28 cellular contexts compared by ENCODE assay signal in the genomic region with DNA sequence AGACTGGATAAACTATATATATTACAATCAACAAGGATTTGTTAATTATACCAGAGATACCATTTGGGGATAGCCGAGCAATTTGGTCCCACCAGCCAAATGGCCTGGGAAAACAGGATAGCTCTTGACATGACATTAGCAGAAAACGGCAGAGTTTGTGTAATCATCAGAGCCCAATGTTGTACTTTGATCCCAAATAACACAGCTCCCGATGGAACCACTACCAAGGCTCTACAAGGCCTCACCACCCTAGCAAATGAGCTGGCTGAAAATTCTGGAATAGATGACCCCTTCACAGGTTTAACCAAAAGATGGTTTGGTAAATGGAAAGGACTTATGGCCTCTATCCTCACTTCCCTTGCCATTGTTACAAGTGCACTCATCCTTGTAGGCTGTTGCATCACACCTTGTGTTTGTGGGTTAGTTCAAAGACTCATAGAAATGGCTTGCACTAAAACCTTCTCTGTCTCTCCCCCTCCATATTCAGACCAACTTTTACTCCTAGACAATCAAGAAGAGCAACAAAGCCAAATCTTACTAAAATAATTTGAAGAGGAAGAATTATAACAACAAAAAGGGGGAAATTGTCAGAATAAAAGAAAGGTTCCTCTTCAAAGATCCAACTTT. TPM values are rescaled to one million over a fixed set of nuclear protein-coding genes. Genes with fewer than 3 reads are reported as not detected.
"Had no signal": no experiment of that assay in that cellular context is flagged by ENCODE, and none has a peak within 500 bp of the region (broad histone marks: within the 10 kb centered on the region; RNA-seq: fewer than 3 reads in every experiment).

No MANE protein-coding gene starts in this region.

- H3K4me1 ChIP-seq: esophagus squamous epithelium, foreskin keratinocyte, left lung, neural progenitor cell, spleen, tibial artery, upper lobe of left lung, uterus had no signal

- H3K4me2 ChIP-seq: neural progenitor cell had no signal

- H3K9ac ChIP-seq: neural progenitor cell had no signal

- ATAC-seq: foreskin keratinocyte; heart left ventricle; left lung; natural killer cell treated with Interleukin-12 subunit alpha and Interleukin-12 subunit beta and Interleukin-15 and Interleukin-18, amount 100 ng/mL, for 72 hours; sciatic nerve; stimulated activated memory B cell treated with anti-CD40 and anti-IgM and Interleukin-4, amounts not matched to agents 10 μg/mL and 1 μg/mL and 100 μg/mL, for 72 hours had no signal

- H3K9me3 ChIP-seq: ovary, tibial artery, uterus had no signal

- H3K36me3 ChIP-seq: neural progenitor cell, ovary, uterus had no signal

- DNase-seq: cortex of kidney; dorsolateral prefrontal cortex; effector CD8-positive, alpha-beta T cell; esophagus squamous epithelium; foreskin keratinocyte; heart left ventricle; hippocampal formation; left lung; mesenchymal stem cell; midbrain; nucleus accumbens; ovary; spleen; stimulated activated CD4-positive, alpha-beta T cell treated with anti-CD3 and anti-CD28 coated beads, Interleukin-15, amount 100 ng/mL, for 24 hours; stimulated activated CD4-positive, alpha-beta T cell treated with anti-CD3 and anti-CD28 coated beads, Interleukin-1b, Interleukin-23, amount 100 ng/mL, for 48 hours; stimulated activated CD4-positive, alpha-beta T cell treated with anti-CD3 and anti-CD28 coated beads, Interleukin-4, amount 100 ng/mL, for 24 hours; tibial artery; upper lobe of left lung; uterus had no signal

- H3K27ac ChIP-seq: dorsolateral prefrontal cortex, esophagus squamous epithelium, foreskin keratinocyte, left lung, neural progenitor cell, ovary, spleen, tibial artery, upper lobe of left lung, uterus had no signal

- H3K27me3 ChIP-seq: dorsolateral prefrontal cortex, esophagus squamous epithelium, foreskin keratinocyte, heart left ventricle, left lung, neural progenitor cell, ovary, spleen, tibial artery, upper lobe of left lung, uterus had no signal

- H3K4me3 ChIP-seq: dorsolateral prefrontal cortex, esophagus squamous epithelium, heart left ventricle, left lung, lung, neural progenitor cell, ovary, spleen, tibial artery, upper lobe of left lung, uterus had no signal

- H2AFZ ChIP-seq: neural progenitor cell had no signal

RNA-seq across cellular contexts. Expression of a gene that starts 20.9 kb away (rescaled TPM):
- total RNA-seq: esophagus squamous epithelium; foreskin keratinocyte; glomerular endothelial cell; kidney epithelial cell; natural killer cell treated with Interleukin-12 subunit alpha and Interleukin-12 subunit beta and Interleukin-15 and Interleukin-18, amount 100 ng/mL, for 72 hours; skeletal muscle tissue; temporal lobe had no signal
- polyA plus RNA-seq: foreskin keratinocyte had no signal

RNA-seq across cellular contexts. Expression of a gene that starts 29.6 kb away (rescaled TPM):
- total RNA-seq: foreskin keratinocyte; glomerular endothelial cell; kidney epithelial cell; natural killer cell treated with Interleukin-12 subunit alpha and Interleukin-12 subunit beta and Interleukin-15 and Interleukin-18, amount 100 ng/mL, for 72 hours had no signal
- polyA plus RNA-seq: foreskin keratinocyte had no signal
